In the genomic region with DNA sequence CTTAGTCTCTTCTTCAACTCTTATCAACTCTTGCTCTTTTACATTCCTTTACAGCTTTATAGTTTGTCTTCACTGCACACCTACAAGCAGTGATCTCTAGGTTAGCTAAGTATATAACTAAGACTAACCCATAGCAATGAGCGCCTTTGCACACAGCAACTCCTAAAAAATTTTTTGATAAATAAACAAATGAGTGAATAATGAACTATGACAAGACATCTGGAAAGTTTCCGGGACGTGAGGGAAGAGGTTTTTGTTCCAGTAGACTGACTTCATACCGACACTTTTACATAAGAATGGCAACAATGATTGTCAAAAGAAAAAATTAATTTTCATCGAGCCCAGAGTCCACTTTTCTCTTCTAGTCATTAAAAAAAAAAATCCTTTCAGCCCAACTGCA, we compare ENCODE assay signal across 8 cellular contexts.
DNase-seq lines count a peak whose midpoint lies in the region; ATAC-seq lines count a peak whose summit lies in the region.

No MANE protein-coding gene starts in this region.

- H3K9me3 Mint-ChIP-seq in activated CD8-positive, alpha-beta T cell treated with anti-CD3 and anti-CD28 coated beads, Interleukin-2, amount 10 ng/mL, durations not matched to agents 7 days and 5 days (ENCODE audit: insufficient read depth), result no peaks in the 10 kb centered on the region
- no peaks in the 10 kb centered on the region for H3K9me3 Mint-ChIP-seq in stimulated activated effector memory CD8-positive, alpha-beta T cell treated with anti-CD3 and anti-CD28 coated beads, Interleukin-12 subunit alpha, Interleukin-12 subunit beta, amount 100 ng/mL, for 72 hours

- peak overlapping the region; percentile 96 for H3K27ac Mint-ChIP-seq in activated CD8-positive, alpha-beta T cell treated with anti-CD3 and anti-CD28 coated beads, Interleukin-2, amount 10 ng/mL, durations not matched to agents 7 days and 5 days
- H3K27ac Mint-ChIP-seq in stimulated activated effector memory CD8-positive, alpha-beta T cell treated with anti-CD3 and anti-CD28 coated beads, Interleukin-12 subunit alpha, Interleukin-12 subunit beta, amount 100 ng/mL, for 72 hours, result peak overlapping the region; percentile 93

- POLR2A ChIA-PET in activated CD8-positive, alpha-beta T cell treated with anti-CD3 and anti-CD28 coated beads, Interleukin-2, amount 10 ng/mL, durations not matched to agents 7 days and 5 days (lab: Charles Lee), result interaction anchor here (0.8 to 1.4 kb wide), 3 partner anchors 8 to 734 kb away, joined by 3 to 5 read pairs (median 3); no protein-coding TSS in a partner anchor

- no peak for ATAC-seq in activated CD8-positive, alpha-beta T cell treated with anti-CD3 and anti-CD28 coated beads, Interleukin-2, amount 10 ng/mL, durations not matched to agents 7 days and 5 days
- no peak for ATAC-seq in stimulated activated effector memory CD8-positive, alpha-beta T cell treated with anti-CD3 and anti-CD28 coated beads, Interleukin-12 subunit alpha, Interleukin-12 subunit beta, amount 100 ng/mL, for 72 hours
- no peak for ATAC-seq in GM19455 (IDR thresholded peaks at IDR 0.05; ENCODE audit: unreplicated experiment)

- peak overlapping the region; percentile 99 for H3K4me3 Mint-ChIP-seq in activated CD8-positive, alpha-beta T cell treated with anti-CD3 and anti-CD28 coated beads, Interleukin-2, amount 10 ng/mL, durations not matched to agents 7 days and 5 days
- peak overlapping the region; percentile 92 for H3K4me3 Mint-ChIP-seq in stimulated activated effector memory CD8-positive, alpha-beta T cell treated with anti-CD3 and anti-CD28 coated beads, Interleukin-12 subunit alpha, Interleukin-12 subunit beta, amount 100 ng/mL, for 72 hours

- CTCF ChIA-PET in activated CD8-positive, alpha-beta T cell treated with anti-CD3 and anti-CD28 coated beads, Interleukin-2, amount 10 ng/mL, durations not matched to agents 7 days and 5 days (lab: Charles Lee), result interaction anchor here (0.6 to 3.0 kb wide), 13 partner anchors 9 to 436 kb away, joined by 3 to 14 read pairs (median 4); no protein-coding TSS in a partner anchor

- DNase-seq in HCEC 1CT (peak; percentile 63), T1000 (lab: John Stamatoyannopoulos, UW) (no peak), DMS 273 treated with DMSO at 0.1 percent for 48 hours (lab: John Stamatoyannopoulos, UW) (no peak), NCI-H1092 (lab: John Stamatoyannopoulos, UW) (no peak)
- DNase-seq in activated CD8-positive, alpha-beta T cell treated with anti-CD3 and anti-CD28 coated beads, Interleukin-2, amount 10 ng/mL, durations not matched to agents 7 days and 5 days, result no peak
- no peak for DNase-seq in stimulated activated effector memory CD8-positive, alpha-beta T cell treated with anti-CD3 and anti-CD28 coated beads, Interleukin-12 subunit alpha, Interleukin-12 subunit beta, amount 100 ng/mL, for 72 hours (ENCODE audit: low spot score in 2 of 2)

- H3K27me3 Mint-ChIP-seq in activated CD8-positive, alpha-beta T cell treated with anti-CD3 and anti-CD28 coated beads, Interleukin-2, amount 10 ng/mL, durations not matched to agents 7 days and 5 days (ENCODE audit: low read depth), result no peaks in the 10 kb centered on the region

- H3K4me1 Mint-ChIP-seq in activated CD8-positive, alpha-beta T cell treated with anti-CD3 and anti-CD28 coated beads, Interleukin-2, amount 10 ng/mL, durations not matched to agents 7 days and 5 days (ENCODE audit: low read depth), result peaks cover 19% of the 10 kb centered on the region
- peaks cover 34% of the 10 kb centered on the region for H3K4me1 Mint-ChIP-seq in stimulated activated effector memory CD8-positive, alpha-beta T cell treated with anti-CD3 and anti-CD28 coated beads, Interleukin-12 subunit alpha, Interleukin-12 subunit beta, amount 100 ng/mL, for 72 hours

- H3K36me3 Mint-ChIP-seq in activated CD8-positive, alpha-beta T cell treated with anti-CD3 and anti-CD28 coated beads, Interleukin-2, amount 10 ng/mL, durations not matched to agents 7 days and 5 days (ENCODE audit: low read depth), result peaks cover 10% of the 10 kb centered on the region
- peaks cover 19% of the 10 kb centered on the region for H3K36me3 Mint-ChIP-seq in stimulated activated effector memory CD8-positive, alpha-beta T cell treated with anti-CD3 and anti-CD28 coated beads, Interleukin-12 subunit alpha, Interleukin-12 subunit beta, amount 100 ng/mL, for 72 hours

- peak overlapping the region; percentile 79 for H3K4me3 ChIP-seq in iPS-11a (ENCODE audit: low read depth, low read length)
